Comparison of ENCODE assay signal across 26 cellular contexts in the genomic region with DNA sequence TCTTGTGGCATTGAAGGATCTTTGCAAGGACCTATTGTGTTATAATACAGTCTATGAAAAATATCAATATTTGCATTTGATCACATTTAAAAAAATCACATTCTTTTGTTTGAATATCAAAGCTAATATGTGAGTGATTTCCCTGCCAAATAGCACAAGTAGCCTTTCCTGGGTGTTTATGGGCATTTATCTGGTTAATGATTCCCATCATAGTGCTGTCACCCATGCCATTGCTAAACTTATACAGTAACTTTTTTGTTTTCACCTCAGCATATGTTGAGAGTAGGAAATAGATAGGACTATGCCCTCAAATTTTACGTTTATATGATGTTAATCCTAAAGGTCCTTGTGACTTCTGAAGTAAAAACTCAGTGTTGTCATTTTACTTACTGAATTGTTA.
"Had no signal": no experiment of that assay in that cellular context is flagged by ENCODE, and none has a peak within 500 bp of the region (broad histone marks: within the 10 kb centered on the region; RNA-seq: fewer than 3 reads in every experiment).

No MANE protein-coding gene starts in this region.

- H3K4me1 ChIP-seq: esophagus muscularis mucosa, gastrocnemius medialis, heart right ventricle, left lung, lower lobe of right lung, right atrium auricular region, sigmoid colon, suprapubic skin, thyroid gland, upper lobe of left lung, uterus had no signal

- H3K4me1 Mint-ChIP-seq: memory B cell; mesothelial cell of epicardium; naive B cell; stimulated activated effector memory CD8-positive, alpha-beta T cell treated with anti-CD3 and anti-CD28 coated beads, Interleukin-12 subunit alpha, Interleukin-12 subunit beta, amount 100 ng/mL, for 72 hours had no signal

- H3K36me3 ChIP-seq: esophagus muscularis mucosa, gastrocnemius medialis, heart right ventricle, left lung, lower lobe of right lung, neutrophil, right atrium auricular region, sigmoid colon, suprapubic skin, thyroid gland, upper lobe of left lung, uterus had no signal

- H3K27me3 Mint-ChIP-seq: dendritic cell treated with granulocyte-macrophage colony-stimulating factor and Interleukin-4, amounts not matched to agents 40 ng/mL and 50 ng/mL, for 4 days; effector memory CD8-positive, alpha-beta T cell; memory B cell; naive B cell had no signal

- H3K4me3 ChIP-seq: esophagus muscularis mucosa, gastrocnemius medialis, heart right ventricle, left lung, lower lobe of right lung, right atrium auricular region, sigmoid colon, skin epidermis, suprapubic skin, thyroid gland, upper lobe of left lung, uterus had no signal

- H3K27ac Mint-ChIP-seq: dendritic cell treated with granulocyte-macrophage colony-stimulating factor and Interleukin-4, amounts not matched to agents 40 ng/mL and 50 ng/mL, for 4 days; effector memory CD8-positive, alpha-beta T cell; memory B cell; mesothelial cell of epicardium; naive B cell; stimulated activated effector memory CD8-positive, alpha-beta T cell treated with anti-CD3 and anti-CD28 coated beads, Interleukin-12 subunit alpha, Interleukin-12 subunit beta, amount 100 ng/mL, for 72 hours had no signal

- DNase-seq: effector memory CD8-positive, alpha-beta T cell; gastrocnemius medialis; heart right ventricle; islet precursor cell; left lung; lower lobe of right lung; naive B cell; posterior cingulate gyrus; sigmoid colon; stimulated activated CD4-positive, alpha-beta T cell treated with anti-CD3 and anti-CD28 coated beads, Interleukin-12 subunit alpha, Interleukin-12 subunit beta, amount 100 ng/mL, for 4 hours; stimulated activated CD4-positive, alpha-beta T cell treated with anti-CD3 and anti-CD28 coated beads, Interleukin-4, amount 100 ng/mL, for 1 hour; stimulated activated CD8-positive, alpha-beta memory T cell treated with anti-CD3 and anti-CD28 coated beads, Interleukin-4, amount 100 ng/mL, for 48 hours; stimulated activated naive CD8-positive, alpha-beta T cell treated with anti-CD3 and anti-CD28 coated beads, Interleukin-15, Interleukin-2, amounts not matched to agents 100 U/mL and 50 U/mL, for 24 hours; thyroid gland; upper lobe of left lung; uterus had no signal

- H3K4me3 Mint-ChIP-seq: dendritic cell treated with granulocyte-macrophage colony-stimulating factor and Interleukin-4, amounts not matched to agents 40 ng/mL and 50 ng/mL, for 4 days; effector memory CD8-positive, alpha-beta T cell; memory B cell; mesothelial cell of epicardium; naive B cell; stimulated activated effector memory CD8-positive, alpha-beta T cell treated with anti-CD3 and anti-CD28 coated beads, Interleukin-12 subunit alpha, Interleukin-12 subunit beta, amount 100 ng/mL, for 72 hours had no signal

- H3K27ac ChIP-seq: epithelial cell of prostate, esophagus muscularis mucosa, gastrocnemius medialis, heart right ventricle, left lung, lower lobe of right lung, neutrophil, right atrium auricular region, sigmoid colon, skin epidermis, suprapubic skin, thyroid gland, upper lobe of left lung, uterus had no signal

- H3K36me3 Mint-ChIP-seq: memory B cell; mesothelial cell of epicardium; naive B cell; stimulated activated effector memory CD8-positive, alpha-beta T cell treated with anti-CD3 and anti-CD28 coated beads, Interleukin-12 subunit alpha, Interleukin-12 subunit beta, amount 100 ng/mL, for 72 hours had no signal

- H3K27me3 ChIP-seq: esophagus muscularis mucosa, gastrocnemius medialis, left lung, neutrophil, right atrium auricular region, sigmoid colon, suprapubic skin, thyroid gland, upper lobe of left lung, uterus had no signal

- H3K9me3 Mint-ChIP-seq: dendritic cell treated with granulocyte-macrophage colony-stimulating factor and Interleukin-4, amounts not matched to agents 40 ng/mL and 50 ng/mL, for 4 days; memory B cell; mesothelial cell of epicardium had no signal

- H3K9me3 ChIP-seq: esophagus muscularis mucosa, gastrocnemius medialis, heart right ventricle, left lung, lower lobe of right lung, neutrophil, right atrium auricular region, sigmoid colon, suprapubic skin, thyroid gland, upper lobe of left lung, uterus had no signal

- ATAC-seq: effector memory CD8-positive, alpha-beta T cell; gastrocnemius medialis; heart right ventricle; left lung; lower lobe of right lung; stimulated activated effector memory CD8-positive, alpha-beta T cell treated with anti-CD3 and anti-CD28 coated beads, Interleukin-12 subunit alpha, Interleukin-12 subunit beta, amount 100 ng/mL, for 72 hours; stimulated activated naive CD8-positive, alpha-beta T cell treated with anti-CD3 and anti-CD28 coated beads, Interleukin-15, Interleukin-2, amounts not matched to agents 100 U/mL and 50 U/mL, for 24 hours had no signal
